ENCODE assay signal across 12 cellular contexts in the genomic region with DNA sequence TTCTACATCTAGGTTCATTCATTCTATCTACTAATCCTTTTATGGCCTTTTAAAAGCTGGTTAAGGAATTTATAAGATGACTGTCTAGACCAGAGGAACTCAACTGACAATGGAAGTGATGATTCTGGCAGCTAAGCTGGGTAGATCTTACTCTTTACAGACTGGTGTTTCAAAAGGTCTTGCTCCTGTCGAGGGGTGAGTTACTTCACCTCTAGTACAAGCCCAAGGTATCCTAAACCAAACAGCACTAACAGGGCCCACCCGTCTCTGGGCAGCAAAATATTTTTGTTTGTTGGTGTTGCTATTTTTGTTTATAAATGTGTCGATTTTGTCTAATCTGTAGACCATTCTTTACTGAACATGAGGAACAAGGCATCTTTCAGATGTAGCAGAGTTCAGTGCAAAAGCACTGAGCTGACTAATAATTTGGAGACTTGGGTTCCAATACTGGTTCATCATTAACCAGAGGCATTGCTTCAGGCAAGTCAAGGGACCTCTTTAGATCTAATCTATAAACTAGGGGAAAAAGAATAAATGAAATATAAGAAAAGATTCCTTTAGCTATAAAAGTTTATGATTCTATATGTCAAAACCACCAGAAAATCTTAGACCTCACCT.
"Had no signal": no experiment of that assay in that cellular context is flagged by ENCODE, and none has a peak within 500 bp of the region (broad histone marks: within the 10 kb centered on the region; RNA-seq: fewer than 3 reads in every experiment).

No MANE protein-coding gene starts in this region.

- H3K27ac Mint-ChIP-seq: activated naive CD4-positive, alpha-beta T cell treated with anti-CD3 and anti-CD28 coated beads, Interleukin-2, amount 50 U/mL, for 72 hours had no signal

- DNase-seq: activated effector memory CD4-positive, alpha-beta T cell treated with Interleukin-2 at 50 U/mL for 16 hours; amniotic stem cell; cerebellar nuclear complex; dermis blood vessel endothelial cell; mesendoderm; psoas muscle; right lobe of liver; stimulated activated naive CD4-positive, alpha-beta T cell; upper lobe of left lung had no signal

- ATAC-seq: activated CD4-positive, CD25-positive, alpha-beta regulatory T cell treated with anti-CD3 and anti-CD28 coated beads, Interleukin-2, amount 50 U/mL, for 24 hours; activated naive CD4-positive, alpha-beta T cell treated with anti-CD3 and anti-CD28 coated beads, Interleukin-2, amount 50 U/mL, for 72 hours; psoas muscle; right lobe of liver had no signal

- H3K27ac ChIP-seq: psoas muscle, right lobe of liver, suprapubic skin, upper lobe of left lung had no signal
